8 cellular contexts compared by ENCODE assay signal in the genomic region with DNA sequence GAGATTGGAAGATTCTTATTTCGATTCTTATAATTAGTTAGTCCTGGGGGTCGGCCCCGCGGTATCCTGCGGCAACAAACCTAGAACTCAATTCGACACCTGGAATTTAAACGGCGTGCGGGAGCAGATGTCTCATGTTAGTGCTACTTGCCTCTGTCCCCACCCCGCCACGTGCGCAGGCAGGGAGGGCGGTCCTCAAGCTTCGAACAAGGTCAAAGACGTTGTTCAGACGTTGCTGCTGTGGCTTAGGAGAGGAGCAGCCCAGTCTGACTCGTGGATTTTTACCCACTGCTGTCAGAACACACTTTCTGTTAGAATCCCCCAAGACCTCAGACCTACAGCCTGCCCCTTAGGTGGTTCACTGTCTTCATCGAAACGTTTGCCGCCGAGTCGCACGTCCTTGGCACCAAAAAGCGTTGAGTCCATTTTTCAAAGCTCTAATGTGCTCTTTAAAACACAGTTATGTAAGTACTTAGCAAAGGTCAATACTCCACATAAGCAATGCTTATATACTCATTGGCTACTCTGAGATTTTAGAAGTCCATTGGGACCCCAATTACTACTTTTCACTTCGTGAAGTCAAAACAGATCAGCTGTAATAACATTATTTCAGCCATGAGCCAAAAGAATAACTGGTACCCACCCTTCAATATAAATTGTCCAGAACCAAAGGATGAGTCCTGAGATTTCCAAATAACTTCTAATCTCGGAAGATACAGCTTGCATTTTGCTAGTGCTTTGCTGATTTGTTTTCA. TPM values are rescaled to one million over a fixed set of nuclear protein-coding genes. Genes with fewer than 3 reads are reported as not detected.
DNase-seq lines count a peak whose midpoint lies in the region; ATAC-seq, FAIRE-seq and TF ChIP-seq lines count a peak whose summit lies in the region.

No MANE protein-coding gene starts in this region.

- peaks cover 8% of the 10 kb centered on the region for H3K4me1 ChIP-seq in HUES64 (ENCODE audit: insufficient read depth, low read length)
- H3K4me1 ChIP-seq in ovary (ENCODE audit: insufficient read depth): peaks cover 2% of the 10 kb centered on the region

- CTCF ChIA-PET in activated CD8-positive, alpha-beta T cell treated with anti-CD3 and anti-CD28 coated beads, Interleukin-2, amount 10 ng/mL, durations not matched to agents 7 days and 5 days (lab: Charles Lee): interaction anchor here (1.0 to 1.7 kb wide), 6 partner anchors 8 to 305 kb away, joined by 3 to 8 read pairs (median 4); no protein-coding TSS in a partner anchor

- peak overlapping the region; percentile 55 for H3K4me3 ChIP-seq in HUES64 (ENCODE audit: low read length)
- H3K4me3 ChIP-seq in ovary: peak overlapping the region; percentile 63

- H3K27ac ChIP-seq in HUES64 (ENCODE audit: low read depth, low read length): peak overlapping the region; percentile 84
- H3K27ac ChIP-seq in ovary: peak overlapping the region; percentile 65 to 100

- H3K36me3 ChIP-seq in HUES64 (ENCODE audit: insufficient read depth, low read length): peaks cover 25% of the 10 kb centered on the region
- H3K36me3 ChIP-seq in ovary: no peaks in the 10 kb centered on the region

- H3K27ac Mint-ChIP-seq in activated CD8-positive, alpha-beta T cell treated with anti-CD3 and anti-CD28 coated beads, Interleukin-2, amount 10 ng/mL, durations not matched to agents 7 days and 5 days: peak overlapping the region; percentile 99

- POLR2A ChIA-PET in activated CD8-positive, alpha-beta T cell treated with anti-CD3 and anti-CD28 coated beads, Interleukin-2, amount 10 ng/mL, durations not matched to agents 7 days and 5 days (lab: Charles Lee): interaction anchor here (0.6 to 4.1 kb wide), 14 partner anchors 8 to 648 kb away, joined by 3 to 22 read pairs (median 4); a partner anchor contains a TSS

- H3K9me3 ChIP-seq in HUES64 (ENCODE audit: insufficient read depth, low read depth, low read length): no peaks in the 10 kb centered on the region
- H3K9me3 ChIP-seq in ovary: no peaks in the 10 kb centered on the region

- H3K9me3 Mint-ChIP-seq in activated CD8-positive, alpha-beta T cell treated with anti-CD3 and anti-CD28 coated beads, Interleukin-2, amount 10 ng/mL, durations not matched to agents 7 days and 5 days (ENCODE audit: insufficient read depth): no peaks in the 10 kb centered on the region

- no peak for FAIRE-seq in frontal cortex (lab: Jason Lieb, UNC)

- no peaks in the 10 kb centered on the region for H3K27me3 Mint-ChIP-seq in activated CD8-positive, alpha-beta T cell treated with anti-CD3 and anti-CD28 coated beads, Interleukin-2, amount 10 ng/mL, durations not matched to agents 7 days and 5 days (ENCODE audit: low read depth)

- peak overlapping the region; percentile 98 for H3K4me3 Mint-ChIP-seq in activated CD8-positive, alpha-beta T cell treated with anti-CD3 and anti-CD28 coated beads, Interleukin-2, amount 10 ng/mL, durations not matched to agents 7 days and 5 days

- TF ChIP-seq POLR2A in ovary (IDR thresholded peaks at IDR 0.05): peak; percentile 81

- no peak for TF ChIP-seq EP300 in ovary (IDR thresholded peaks at IDR 0.05)

- peaks cover 19% of the 10 kb centered on the region for H3K4me1 Mint-ChIP-seq in activated CD8-positive, alpha-beta T cell treated with anti-CD3 and anti-CD28 coated beads, Interleukin-2, amount 10 ng/mL, durations not matched to agents 7 days and 5 days (ENCODE audit: low read depth)

- H3K9ac ChIP-seq in HUES64 (ENCODE audit: low read depth, low read length): peak overlapping the region; percentile 83

- WGBS in HUES64: 27% methylated on average over 26 of the region's 26 CpGs
- 0 to 4% (median 0%) methylated on average over 26 of the region's 26 CpGs for WGBS in ovary, 3 donors

- ATAC-seq in GM21576 (IDR thresholded peaks at IDR 0.05; ENCODE audit: unreplicated experiment): peak; percentile 48
- ATAC-seq in activated CD8-positive, alpha-beta T cell treated with anti-CD3 and anti-CD28 coated beads, Interleukin-2, amount 10 ng/mL, durations not matched to agents 7 days and 5 days: peak; percentile 69

- TF ChIP-seq CTCF in ovary (IDR thresholded peaks at IDR 0.05): no peak

- H3K27me3 ChIP-seq in HUES64 (ENCODE audit: insufficient read depth, low read length) (no peaks in the 10 kb centered on the region), ovary (no peaks in the 10 kb centered on the region)

- intact Hi-C loops in ovary (cut with DNase I): loop anchor here in 3 of 4 donors (5.0 to 10.0 kb wide), 3 partner anchors 53 to 473 kb away; a partner anchor contains a TSS

- H3K36me3 Mint-ChIP-seq in activated CD8-positive, alpha-beta T cell treated with anti-CD3 and anti-CD28 coated beads, Interleukin-2, amount 10 ng/mL, durations not matched to agents 7 days and 5 days (ENCODE audit: low read depth): peaks cover 35% of the 10 kb centered on the region

- DNase-seq in NCI-H526 (lab: John Stamatoyannopoulos, UW) (peak; percentile 85 to 88), NCI-H526 treated with DMSO at 0.1 percent for 48 hours (lab: John Stamatoyannopoulos, UW) (no peak), frontal cortex (ENCODE audit: low spot score in 2 of 2) (peak; percentile 48 to 60), ovary (peak in 1 of 5 donors; percentile 89)
- peak; percentile 92 for DNase-seq in activated CD8-positive, alpha-beta T cell treated with anti-CD3 and anti-CD28 coated beads, Interleukin-2, amount 10 ng/mL, durations not matched to agents 7 days and 5 days
- DNase-seq in stimulated activated CD4-positive, alpha-beta T cell treated with anti-CD3 and anti-CD28 coated beads, Interleukin-2, amount 100 ng/mL, for 48 hours: no peak

RNA-seq across cellular contexts. Expression of a gene that starts 2.7 kb away (rescaled TPM):
- 71.8 TPM for polyA plus RNA-seq in HUES64 (2013, experiment 1 of 2)
- polyA plus RNA-seq in HUES64 (2013, experiment 2 of 2): 59.2 TPM
- 100 to 1,000 TPM; 121 to 128 TPM for total RNA-seq in activated CD8-positive, alpha-beta T cell treated with anti-CD3 and anti-CD28 coated beads, Interleukin-2, amount 10 ng/mL, durations not matched to agents 7 days and 5 days
- total RNA-seq in frontal cortex (79.5 TPM), ovary (100 to 1,000 TPM in 1 of 7 donors, 10 to 100 TPM in 6; 40.6 to 101 (median 76.0) TPM)
- polyA plus RNA-seq in ovary: 10 to 100 TPM; 60.7 to 87.3 TPM

RNA-seq across cellular contexts. Expression of a gene that starts 53.1 kb away (rescaled TPM):
- 137 TPM for polyA plus RNA-seq in HUES64 (2013, experiment 1 of 2)
- polyA plus RNA-seq in HUES64 (2013, experiment 2 of 2): 136 TPM
- 10 to 100 TPM; 87.0 to 88.4 TPM for total RNA-seq in activated CD8-positive, alpha-beta T cell treated with anti-CD3 and anti-CD28 coated beads, Interleukin-2, amount 10 ng/mL, durations not matched to agents 7 days and 5 days
- 7.7 TPM for total RNA-seq in frontal cortex
- total RNA-seq in ovary: 10 to 100 TPM in 2 of 7 donors, 1 to 10 TPM in 5; 4.7 to 36.1 (median 8.8) TPM
- 10 to 100 TPM; 17.5 to 26.7 TPM for polyA plus RNA-seq in ovary

RNA-seq across cellular contexts. Expression of a gene that starts 54.8 kb away (rescaled TPM):
- 44.8 TPM for polyA plus RNA-seq in HUES64 (2013, experiment 1 of 2)
- polyA plus RNA-seq in HUES64 (2013, experiment 2 of 2): 61.1 TPM
- total RNA-seq in activated CD8-positive, alpha-beta T cell treated with anti-CD3 and anti-CD28 coated beads, Interleukin-2, amount 10 ng/mL, durations not matched to agents 7 days and 5 days: 10 to 100 TPM; 21.3 to 22.6 TPM
- total RNA-seq in frontal cortex (4.5 TPM), ovary (10 to 100 TPM in 3 of 7 donors, 1 to 10 TPM in 4; 3.4 to 11.9 (median 9.8) TPM)
- polyA plus RNA-seq in ovary: 10 to 100 TPM in 1 of 2 donors, 1 to 10 TPM in 1; 6.3 to 32.2 TPM

RNA-seq across cellular contexts. Expression of a gene that starts 54.9 kb away (rescaled TPM):
- 51.3 TPM for polyA plus RNA-seq in HUES64 (2013, experiment 1 of 2)
- 47.4 TPM for polyA plus RNA-seq in HUES64 (2013, experiment 2 of 2)
- 10 to 100 TPM; 43.0 to 44.0 TPM for total RNA-seq in activated CD8-positive, alpha-beta T cell treated with anti-CD3 and anti-CD28 coated beads, Interleukin-2, amount 10 ng/mL, durations not matched to agents 7 days and 5 days
- total RNA-seq in frontal cortex (27.3 TPM), ovary (10 to 100 TPM; 22.4 to 31.0 (median 26.7) TPM)
- 10 to 100 TPM; 26.7 to 29.8 TPM for polyA plus RNA-seq in ovary

Comparison
In these comparisons a context has a peak if more than half of its experiments do, and no peak if none do; other contexts are left out.
1. DNase-seq: peak in NCI-H526 (2 of 2), activated CD8-positive, alpha-beta T cell treated with anti-CD3 and anti-CD28 coated beads, Interleukin-2, amount 10 ng/mL, durations not matched to agents 7 days and 5 days (single experiment) and frontal cortex (2 of 2); none in NCI-H526 treated with DMSO at 0.1 percent for 48 hours (single experiment) and stimulated activated CD4-positive, alpha-beta T cell treated with anti-CD3 and anti-CD28 coated beads, Interleukin-2, amount 100 ng/mL, for 48 hours (0 of 2).